19 cellular contexts compared by ENCODE assay signal in the genomic region with DNA sequence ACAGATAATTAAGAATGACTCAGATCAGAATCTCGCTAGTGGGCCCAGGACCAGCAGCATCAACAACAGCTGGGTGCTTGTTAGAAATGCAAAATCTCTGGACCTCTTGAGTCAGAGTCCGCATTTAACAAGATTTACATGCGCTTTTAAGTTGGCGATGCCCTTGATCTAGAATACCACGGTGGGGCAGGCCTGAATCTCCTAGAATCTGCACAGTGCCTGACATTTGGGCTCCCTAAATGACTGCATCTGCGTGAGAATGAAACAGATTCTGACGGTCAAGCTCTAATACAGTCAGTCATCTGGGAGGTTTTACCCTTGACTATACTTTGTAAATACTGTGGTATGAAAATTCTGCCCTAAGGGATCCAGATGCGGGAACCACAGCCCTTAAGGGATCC. TPM values are rescaled to one million over a fixed set of nuclear protein-coding genes. Genes with fewer than 3 reads are reported as not detected.
DNase-seq lines count a peak whose midpoint lies in the region; ATAC-seq and TF ChIP-seq lines count a peak whose summit lies in the region.
"Had no signal": no experiment of that assay in that cellular context is flagged by ENCODE, and none has a peak within 500 bp of the region (broad histone marks: within the 10 kb centered on the region; RNA-seq: fewer than 3 reads in every experiment).

No MANE protein-coding gene starts in this region.

- no peak for TF ChIP-seq CTCF in psoas muscle (IDR thresholded peaks at IDR 0.05)
- TF ChIP-seq CTCF in ascending aorta (IDR thresholded peaks at IDR 0.05) = no peak

- ATAC-seq in GM18502 (IDR thresholded peaks at IDR 0.05; ENCODE audit: poor library complexity, unreplicated experiment) (peak; percentile 64), GM21619 (IDR thresholded peaks at IDR 0.05; ENCODE audit: unreplicated experiment) (peak; percentile 43), psoas muscle (peak; percentile 36 to 62 (median 48))

- H3K9me3 ChIP-seq in psoas muscle = no peaks in the 10 kb centered on the region
- H3K9me3 ChIP-seq in ascending aorta = no peaks in the 10 kb centered on the region
- H3K9me3 ChIP-seq: BE2C, colonic mucosa, gastroesophageal sphincter, left lung, pancreas, thyroid gland had no signal

- H3K4me1 ChIP-seq in psoas muscle (peaks cover 12% of the 10 kb centered on the region), ascending aorta (no peaks in the 10 kb centered on the region)
- H3K4me1 ChIP-seq: BE2C, colonic mucosa, left lung, pancreas, thyroid gland had no signal

- H3K4me3 ChIP-seq in psoas muscle (no peak overlapping the region), ascending aorta (no peak overlapping the region)
- H3K4me3 ChIP-seq: colonic mucosa, gastroesophageal sphincter, left lung, pancreas, thyroid gland had no signal

- H3K27ac ChIP-seq in psoas muscle (peak overlapping the region; percentile 43), ascending aorta (no peak overlapping the region)
- H3K27ac ChIP-seq: colonic mucosa, gastroesophageal sphincter, left lung, pancreas, thyroid gland had no signal

- H3K36me3 ChIP-seq in psoas muscle (ENCODE audit: insufficient read depth in 1 of 2, low read depth in 1 of 2) (peaks cover 12 to 80% of the 10 kb centered on the region in 2 donors), ascending aorta (peaks cover 70 to 74% of the 10 kb centered on the region in 2 donors)
- H3K36me3 ChIP-seq: BE2C, colonic mucosa had no signal

- no peaks in the 10 kb centered on the region for H3K27me3 ChIP-seq in psoas muscle (ENCODE audit: insufficient read depth in 3 of 3, low read length in 2 of 3)
- no peaks in the 10 kb centered on the region for H3K27me3 ChIP-seq in ascending aorta
- H3K27me3 ChIP-seq: BE2C, colonic mucosa, gastroesophageal sphincter, left lung, pancreas, thyroid gland had no signal

- intact Hi-C loops in psoas muscle (cut with DNase I) (loop anchor here (2.0 to 5.0 kb wide), 3 partner anchors 114 to 315 kb away; no protein-coding TSS in a partner anchor), ascending aorta (cut with DNase I) (no loop called here)

- DNase-seq in NAMALWA (ENCODE audit: low spot score) (peak; percentile 47), psoas muscle (no peak), HUDEP-2 (lab: John Stamatoyannopoulos, UW; ENCODE audit: unreplicated experiment in 76 of 76) (no peak), ascending aorta (ENCODE audit: low spot score in 2 of 2) (no peak), HuH-7.5 (ENCODE audit: low spot score) (no peak)
- DNase-seq: activated gamma-delta T cell treated with Interleukin-2 at 50 U/mL for 16 hours, BE2C, colonic mucosa, DMS79, H9, left lung, NCI-H1417, pancreas, RPMI8226, small intestine, thyroid gland had no signal

- 40 to 59% (median 53%) methylated on average over 8 of the region's 8 CpGs for WGBS in psoas muscle, 3 donors

RNA-seq across cellular contexts. Expression of a gene that starts 17.2 kb away (rescaled TPM):
- 1 to 10 TPM; 5.9 to 8.3 (median 6.4) TPM for total RNA-seq in psoas muscle
- polyA plus RNA-seq in psoas muscle = 10 to 100 TPM in 1 of 3 donors, 1 to 10 TPM in 2; 5.3 to 20.5 (median 5.5) TPM
- total RNA-seq in ascending aorta = 18.0 TPM

RNA-seq across cellular contexts. Expression of a gene that starts 20.5 kb away (rescaled TPM):
- total RNA-seq in psoas muscle (10 to 100 TPM; 54.1 to 87.7 (median 67.4) TPM), ascending aorta (28.8 TPM)
- 10 to 100 TPM; 19.8 to 42.9 (median 25.7) TPM for polyA plus RNA-seq in psoas muscle

RNA-seq across cellular contexts. Expression of a gene that starts 42.5 kb away (rescaled TPM):
- total RNA-seq in psoas muscle (100 to 1,000 TPM; 140 to 174 (median 151) TPM), ascending aorta (42.1 TPM)
- polyA plus RNA-seq in psoas muscle = 10 to 100 TPM; 28.3 to 53.2 (median 35.3) TPM

RNA-seq across cellular contexts. Expression of a gene that starts 57.5 kb away (rescaled TPM):
- total RNA-seq in psoas muscle (under 1 TPM in 3 of 4 donors, not detected in 1; 0.16 to 0.32 (median 0.23) TPM), ascending aorta (not detected)
- under 1 TPM in 2 of 3 donors, not detected in 1; 0.05 to 0.23 TPM for polyA plus RNA-seq in psoas muscle
- total RNA-seq: H9 had no signal
